ENCODE assay signal across 20 cellular contexts in the genomic region with DNA sequence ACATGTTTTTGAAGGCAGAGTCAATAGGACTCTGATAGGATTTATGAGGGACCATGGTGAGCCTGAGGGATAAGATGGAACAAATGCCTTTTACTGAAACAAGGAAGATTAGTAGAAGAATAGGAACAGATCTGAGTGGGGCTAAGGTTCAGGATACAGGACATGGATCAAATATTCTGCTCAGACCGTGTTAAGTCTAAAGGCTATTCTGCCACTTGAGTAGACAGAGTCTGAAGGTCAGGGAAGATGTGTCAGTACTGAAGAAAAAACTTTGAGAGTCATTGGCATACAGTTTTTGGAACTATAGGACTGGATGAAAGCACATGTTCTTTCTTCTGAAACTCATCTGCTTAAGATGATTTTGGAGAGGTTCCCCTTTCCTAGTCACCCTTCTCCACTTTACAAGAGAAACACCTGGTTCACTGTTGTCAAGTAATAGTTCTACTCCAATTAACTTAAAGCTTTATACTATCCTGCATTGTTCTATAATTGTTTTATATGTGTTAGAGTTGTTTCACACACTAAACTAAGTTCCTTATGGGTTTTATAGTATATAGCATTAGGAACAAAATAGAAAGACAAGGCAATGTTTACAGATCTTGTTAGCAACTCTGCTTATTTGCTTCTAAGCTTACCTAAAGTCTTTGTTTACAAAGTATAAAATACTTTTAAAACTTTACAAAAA. TPM values are rescaled to one million over a fixed set of nuclear protein-coding genes. Genes with fewer than 3 reads are reported as not detected.
DNase-seq lines count a peak whose midpoint lies in the region; ATAC-seq and TF ChIP-seq lines count a peak whose summit lies in the region.
"Had no signal": no experiment of that assay in that cellular context is flagged by ENCODE, and none has a peak within 500 bp of the region (broad histone marks: within the 10 kb centered on the region; RNA-seq: fewer than 3 reads in every experiment).

No MANE protein-coding gene starts in this region.

- H3K27me3 ChIP-seq in endodermal cell (ENCODE audit: control insufficient read depth, insufficient read depth, low read length, poor library complexity, severe bottlenecking) (no peaks in the 10 kb centered on the region), transverse colon (no peaks in the 10 kb centered on the region)

- H3K9ac ChIP-seq in SK-N-MC (ENCODE audit: insufficient read length) (no peak overlapping the region), endodermal cell (ENCODE audit: extremely low read depth, low read length, poor library complexity, severe bottlenecking) (no peak overlapping the region)

- no peaks in the 10 kb centered on the region for H3K27me3 Mint-ChIP-seq in activated T-cell treated with anti-CD3 and anti-CD28 coated beads, Interleukin-2, amount 50 U/mL, for 72 hours (ENCODE audit: low read depth)
- H3K27me3 Mint-ChIP-seq in endodermal cell (ENCODE audit: insufficient read depth), result no peaks in the 10 kb centered on the region

- H3K27ac Mint-ChIP-seq in activated T-cell treated with anti-CD3 and anti-CD28 coated beads, Interleukin-2, amount 50 U/mL, for 72 hours, result peak overlapping the region; percentile 66
- H3K27ac Mint-ChIP-seq in endodermal cell, result no peak overlapping the region
- H3K27ac Mint-ChIP-seq: H9 had no signal

- intact Hi-C loops in transverse colon (cut with DNase I; ENCODE audit: low total_unique reads) (no loop called here), cardiac septum (cut with DNase I) (loop anchor here (5.0 kb wide), 1 partner anchor 42 kb away; the partner anchor contains the start of gene WASL)

- H3K4me1 ChIP-seq in endodermal cell (ENCODE audit: control insufficient read depth, insufficient read depth, low read length) (peaks cover 10% of the 10 kb centered on the region), transverse colon (peaks cover 0 to 30% (median 8%) of the 10 kb centered on the region in 4 donors)

- H3K36me3 ChIP-seq in SK-N-MC (ENCODE audit: insufficient read depth, low read length) (peaks cover 49% of the 10 kb centered on the region), endodermal cell (ENCODE audit: control insufficient read depth, insufficient read depth, low read length) (peaks cover 56% of the 10 kb centered on the region), transverse colon (peaks cover 0 to 25% (median 6%) of the 10 kb centered on the region in 4 donors)

- TF ChIP-seq POLR2A in transverse colon (IDR thresholded peaks at IDR 0.05), result no peak

- no peaks in the 10 kb centered on the region for H3K9me3 Mint-ChIP-seq in activated T-cell treated with anti-CD3 and anti-CD28 coated beads, Interleukin-2, amount 50 U/mL, for 72 hours
- H3K9me3 Mint-ChIP-seq in endodermal cell, result no peaks in the 10 kb centered on the region
- H3K9me3 Mint-ChIP-seq: H9 had no signal

- in situ Hi-C loops in transverse colon (cut with MboI; ENCODE audit: low pct_ligation_motif_present in 1 of 4, low pct_unique_long_range_greater_than_20kb in 1 of 4, low sequenced_read_pairs in 3 of 4), result no loop called here

- H3K9me3 ChIP-seq in SK-N-MC (ENCODE audit: low read depth, low read length) (no peaks in the 10 kb centered on the region), endodermal cell (ENCODE audit: control insufficient read depth, low read length) (no peaks in the 10 kb centered on the region), transverse colon (no peaks in the 10 kb centered on the region)

- WGBS in endodermal cell (ENCODE audit: insufficient coverage in 1 of 2, insufficient read length in 1 of 2), 2 experiments, result 81 to 92% methylated on average over 1 of the region's 1 CpG
- 25 to 65% methylated on average over 1 of the region's 1 CpG for WGBS in transverse colon (ENCODE audit: low coverage in 1 of 2), 2 donors

- H3K4me1 Mint-ChIP-seq in activated T-cell treated with anti-CD3 and anti-CD28 coated beads, Interleukin-2, amount 50 U/mL, for 72 hours (ENCODE audit: low read depth), result peaks cover 1% of the 10 kb centered on the region
- H3K4me1 Mint-ChIP-seq in endodermal cell, result peaks cover 35% of the 10 kb centered on the region

- H3K27ac ChIP-seq in SK-N-MC, result 0 out of 2 replicates have a peak overlapping the region, but pooled peaks have one; percentile 37
- H3K27ac ChIP-seq in endodermal cell (ENCODE audit: low read depth, low read length), result no peak overlapping the region
- H3K27ac ChIP-seq in transverse colon, result peak overlapping the region; percentile 40 to 65 (median 60)
- H3K27ac ChIP-seq: C4-2B had no signal

- peaks cover 0 to 12% of the 10 kb centered on the region in 2 donors for H3K36me3 Mint-ChIP-seq in activated T-cell treated with anti-CD3 and anti-CD28 coated beads, Interleukin-2, amount 50 U/mL, for 72 hours (ENCODE audit: insufficient read depth in 2 of 2)
- peaks cover 30% of the 10 kb centered on the region for H3K36me3 Mint-ChIP-seq in endodermal cell (ENCODE audit: low read depth)

- no peak for ATAC-seq in activated T-cell treated with anti-CD3 and anti-CD28 coated beads, Interleukin-2, amount 50 U/mL, for 72 hours (replicated peaks in 1 of 2)
- no peak for ATAC-seq in GM19397 (IDR thresholded peaks at IDR 0.05; ENCODE audit: unreplicated experiment)

- H3K4me3 ChIP-seq in SK-N-MC, result no peak overlapping the region
- peak overlapping the region; percentile 43 for H3K4me3 ChIP-seq in endodermal cell (ENCODE audit: low read length)
- H3K4me3 ChIP-seq in transverse colon, result no peak overlapping the region

- TF ChIP-seq CTCF in endodermal cell (conservative IDR thresholded peaks at IDR 0.05) (no peak), transverse colon (IDR thresholded peaks at IDR 0.05) (no peak)

- H3K4me3 Mint-ChIP-seq in activated T-cell treated with anti-CD3 and anti-CD28 coated beads, Interleukin-2, amount 50 U/mL, for 72 hours, result no peak overlapping the region
- no peak overlapping the region for H3K4me3 Mint-ChIP-seq in endodermal cell
- H3K4me3 Mint-ChIP-seq: H9 had no signal

- TF ChIP-seq EP300 in transverse colon (IDR thresholded peaks at IDR 0.05; ENCODE audit: low read depth), result no peak

- DNase-seq in activated T-cell treated with anti-CD3 and anti-CD28 coated beads, Interleukin-2, amount 50 U/mL, for 72 hours, result no peak
- no peak for DNase-seq in activated T-cell treated with anti-CD3 and anti-CD28 coated beads, Interleukin-2, amount 50 U/mL, for 1 hour
- DNase-seq in SK-N-MC (ENCODE audit: low read depth, low spot score), result no peak
- DNase-seq in endodermal cell, result no peak
- no peak for DNase-seq in transverse colon
- DNase-seq in cardiac septum (ENCODE audit: low spot score), result no peak
- DNase-seq: COR-L47, GF-D8, H9, Kasumi-1, MM.1S, NCI-H1092 treated with DMSO at 0.1 percent for 48 hours, NCI-H2081 treated with DMSO at 0.1 percent for 48 hours, NCI-H510A treated with DMSO at 0.1 percent for 48 hours, NCI-H82 had no signal

RNA-seq across cellular contexts. Expression of gene WASL, which starts 43.4 kb away (rescaled TPM):
- 1 to 10 TPM; 7.2 to 8.7 TPM for total RNA-seq in activated T-cell treated with anti-CD3 and anti-CD28 coated beads, Interleukin-2, amount 50 U/mL, for 72 hours
- total RNA-seq in endodermal cell (10 to 100 TPM; 35.1 to 36.7 TPM), transverse colon (10 to 100 TPM; 30.1 to 97.8 (median 65.7) TPM), cardiac septum (32.5 TPM)
- polyA plus RNA-seq in endodermal cell (2013, experiment 1 of 2), result 30.8 TPM
- 30.4 TPM for polyA plus RNA-seq in endodermal cell (2013, experiment 2 of 2)

RNA-seq across cellular contexts. Expression of gene LMOD2, which starts 49.7 kb away (rescaled TPM):
- not detected for total RNA-seq in activated T-cell treated with anti-CD3 and anti-CD28 coated beads, Interleukin-2, amount 50 U/mL, for 72 hours
- not detected for total RNA-seq in endodermal cell
- not detected for polyA plus RNA-seq in endodermal cell (2013, experiment 1 of 2)
- polyA plus RNA-seq in endodermal cell (2013, experiment 2 of 2), result 0.17 TPM
- total RNA-seq in transverse colon, result under 1 TPM in 1 of 4 donors, not detected in 3; 0.41 TPM
- total RNA-seq in cardiac septum, result 1,161 TPM
- total RNA-seq: A673, Daoy, H9, HT-29 had no signal

Comparison
In these comparisons a context has a peak if more than half of its experiments do, and no peak if none do; other contexts are left out.
1. RNA of gene LMOD2, which starts 49.7 kb away (total RNA-seq): 1,161 TPM in cardiac septum (single experiment); not detected in endodermal cell, not detected in activated T-cell treated with anti-CD3 and anti-CD28 coated beads, Interleukin-2, amount 50 U/mL, for 72 hours and 0.41 TPM in transverse colon; every median in the first group is over 100 times any median in the second.